ENCODE assay signal across 7 cellular contexts in the genomic region with DNA sequence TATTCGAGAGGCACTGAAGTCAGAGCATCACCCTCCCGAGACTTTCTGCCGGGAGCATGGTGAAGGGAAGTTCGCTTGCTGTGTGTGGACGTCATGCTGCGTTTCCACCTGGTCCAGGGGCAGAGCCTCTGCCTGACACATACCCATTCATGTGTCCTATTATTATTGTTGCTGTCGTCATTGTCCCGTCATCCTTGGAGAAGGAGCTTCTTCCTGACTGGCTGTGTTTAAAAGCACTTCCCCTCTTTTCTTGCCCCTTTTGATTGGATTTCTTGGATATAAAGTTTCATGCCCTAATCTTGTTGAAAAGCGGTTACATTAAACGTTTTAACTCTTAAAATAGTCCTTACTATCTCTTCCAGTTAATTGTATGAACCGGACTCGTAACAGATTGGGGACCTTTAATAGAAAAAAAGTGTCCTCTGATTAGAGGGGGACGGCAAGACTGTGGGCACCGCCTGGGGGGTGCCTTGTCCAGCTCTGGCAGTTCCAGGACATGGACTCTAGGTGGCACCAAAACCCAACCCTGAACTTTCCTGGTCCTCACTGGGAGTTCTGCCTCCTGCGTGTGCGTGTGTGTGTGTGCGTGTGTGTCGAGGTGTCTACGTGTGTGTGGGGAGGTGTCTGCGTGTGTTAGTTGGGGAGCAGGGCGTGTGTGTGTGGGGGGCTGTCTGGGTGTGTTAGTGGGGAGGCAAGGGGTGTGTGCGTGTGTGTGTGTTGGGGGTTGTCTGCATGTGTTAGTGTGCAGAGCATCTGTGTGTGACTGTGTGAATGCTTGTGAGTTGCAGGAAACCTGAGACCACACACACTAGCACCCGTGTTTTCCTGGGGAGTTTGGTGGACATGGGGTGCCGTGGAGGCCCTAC.
DNase-seq lines count a peak whose midpoint lies in the region; ATAC-seq and TF ChIP-seq lines count a peak whose summit lies in the region.

No MANE protein-coding gene starts in this region.

- H3K27ac ChIP-seq in left lung: no peak overlapping the region

- POLR2A ChIA-PET in activated B cell treated with CpG ODN at 0.5 μM for 24 hours (lab: Charles Lee): no interaction called here

- no peak overlapping the region for H3K4me3 Mint-ChIP-seq in activated B cell treated with CpG ODN at 0.5 μM for 24 hours

- ATAC-seq in activated B cell treated with CpG ODN at 0.5 μM for 24 hours (ENCODE audit: low read depth): peak; percentile 74
- ATAC-seq in left lung: peak; percentile 85
- no peak for ATAC-seq in HG02763 (IDR thresholded peaks at IDR 0.05; ENCODE audit: unreplicated experiment)

- intact Hi-C loops in activated B cell treated with CpG ODN at 0.5 μM for 24 hours (cut with micrococcal nuclease): no loop called here
- intact Hi-C loops in left lung (cut with DNase I): no loop called here

- TF ChIP-seq CTCF in GM12874 (IDR thresholded peaks at IDR 0.05; ENCODE audit: insufficient read depth, low read depth, low read length) (peak; percentile 89), activated B cell treated with CpG ODN at 0.5 μM for 24 hours (IDR thresholded peaks at IDR 0.05) (no peak), left lung (IDR thresholded peaks at IDR 0.05) (peak; percentile 69 to 79)

- no peak overlapping the region for H3K27ac Mint-ChIP-seq in activated B cell treated with CpG ODN at 0.5 μM for 24 hours

- peaks cover 0 to 3% of the 10 kb centered on the region in 2 donors for H3K4me1 ChIP-seq in left lung

- no peak overlapping the region for H3K4me3 ChIP-seq in left lung

- H3K9me3 Mint-ChIP-seq in activated B cell treated with CpG ODN at 0.5 μM for 24 hours: no peaks in the 10 kb centered on the region

- CTCF ChIA-PET in activated B cell treated with CpG ODN at 0.5 μM for 24 hours (lab: Charles Lee): interaction anchor here (0.7 to 1.2 kb wide), 2 partner anchors 33 to 63 kb away, joined by 3 read pairs; no protein-coding TSS in a partner anchor

- H3K36me3 Mint-ChIP-seq in activated B cell treated with CpG ODN at 0.5 μM for 24 hours (ENCODE audit: low read depth): no peaks in the 10 kb centered on the region

- DNase-seq in NCI-H1417 treated with DMSO at 0.1 percent for 48 hours (lab: John Stamatoyannopoulos, UW) (peak; percentile 38), activated B cell treated with CpG ODN at 0.5 μM for 24 hours (no peak), cerebellar cortex (ENCODE audit: low spot score) (peak; percentile 87), left lung (peak in 1 of 2 donors; percentile 58)
- peak; percentile 6 for DNase-seq in stimulated activated CD8-positive, alpha-beta memory T cell treated with anti-CD3 and anti-CD28 coated beads, Interleukin-15, amount 100 ng/mL, for 1 hour (ENCODE audit: low read depth)

- peaks cover 11% of the 10 kb centered on the region for H3K27me3 Mint-ChIP-seq in activated B cell treated with CpG ODN at 0.5 μM for 24 hours

- H3K9me3 ChIP-seq in left lung: no peaks in the 10 kb centered on the region

- H3K4me1 Mint-ChIP-seq in activated B cell treated with CpG ODN at 0.5 μM for 24 hours: peaks cover 3% of the 10 kb centered on the region

- no peaks in the 10 kb centered on the region for H3K36me3 ChIP-seq in left lung

- no peaks in the 10 kb centered on the region for H3K27me3 ChIP-seq in left lung
